In genomic region chr6:83804886-83805285, GRCh38 we compare ENCODE assay signal across 18 cellular contexts. TPM values are rescaled to one million over a fixed set of nuclear protein-coding genes. Genes with fewer than 3 reads are reported as not detected.
"Had no signal": no experiment of that assay in that cellular context is flagged by ENCODE, and none has a peak within 500 bp of the region (broad histone marks: within the 10 kb centered on the region; RNA-seq: fewer than 3 reads in every experiment).

No MANE protein-coding gene starts in this region.

- H3K36me3 ChIP-seq: adrenal gland, gastrocnemius medialis, heart right ventricle, left lung had no signal

- FAIRE-seq: keratinocyte had no signal

- H3K27ac Mint-ChIP-seq: natural killer cell; stimulated activated naive CD8-positive, alpha-beta T cell treated with anti-CD3 and anti-CD28 coated beads, Interleukin-15, amount 100 ng/mL, for 72 hours had no signal

- DNase-seq: activated naive CD4-positive, alpha-beta T cell treated with anti-CD3 and anti-CD28 coated beads, Interleukin-2, amount 50 U/mL, for 16 hours; activated T-cell treated with anti-CD3 and anti-CD28 coated beads, Interleukin-2, amount 50 U/mL, for 1 hour; adrenal gland; caudate nucleus; effector CD4-positive, alpha-beta T cell; gastrocnemius medialis; heart right ventricle; left lung; natural killer cell; stimulated activated CD4-positive, alpha-beta T cell treated with anti-CD3 and anti-CD28 coated beads, Interleukin-2, amount 100 ng/mL, for 48 hours; stimulated activated naive CD8-positive, alpha-beta T cell treated with anti-CD3 and anti-CD28 coated beads, Interleukin-15, amount 100 ng/mL, for 72 hours; testis had no signal

- H3K4me3 ChIP-seq: adrenal gland, coronary artery, gastrocnemius medialis, heart right ventricle, left lung, testis had no signal

- H3K9me3 ChIP-seq: adrenal gland, gastrocnemius medialis, heart right ventricle, left lung, testis had no signal

- H3K4me1 ChIP-seq: adrenal gland, gastrocnemius medialis, heart right ventricle, left lung, testis had no signal

- H3K27me3 ChIP-seq: adrenal gland, gastrocnemius medialis, heart right ventricle, left lung, testis had no signal

- H3K4me1 Mint-ChIP-seq: natural killer cell; stimulated activated naive CD8-positive, alpha-beta T cell treated with anti-CD3 and anti-CD28 coated beads, Interleukin-15, amount 100 ng/mL, for 72 hours had no signal

- H3K36me3 Mint-ChIP-seq: natural killer cell had no signal

- H3K27ac ChIP-seq: adrenal gland, coronary artery, epithelial cell of prostate, gastrocnemius medialis, heart right ventricle, left lung, testis had no signal

- H3K27me3 Mint-ChIP-seq: stimulated activated naive CD8-positive, alpha-beta T cell treated with anti-CD3 and anti-CD28 coated beads, Interleukin-15, amount 100 ng/mL, for 72 hours had no signal

- ATAC-seq: activated CD4-positive, CD25-positive, alpha-beta regulatory T cell treated with anti-CD3 and anti-CD28 coated beads, Interleukin-2, amount 50 U/mL, for 24 hours; gastrocnemius medialis; heart right ventricle; left lung; natural killer cell; stimulated activated naive CD8-positive, alpha-beta T cell treated with anti-CD3 and anti-CD28 coated beads, Interleukin-15, amount 100 ng/mL, for 72 hours had no signal

- H3K4me3 Mint-ChIP-seq: natural killer cell; stimulated activated naive CD8-positive, alpha-beta T cell treated with anti-CD3 and anti-CD28 coated beads, Interleukin-15, amount 100 ng/mL, for 72 hours had no signal

RNA-seq across cellular contexts. Expression of gene RIPPLY2, which starts 48.3 kb away (rescaled TPM):
- total RNA-seq: gastrocnemius medialis, heart right ventricle, left lung, mucosa of gallbladder, natural killer cell, osteocyte had no signal
